Comparison of ENCODE assay signal across 9 cellular contexts in the genomic region with DNA sequence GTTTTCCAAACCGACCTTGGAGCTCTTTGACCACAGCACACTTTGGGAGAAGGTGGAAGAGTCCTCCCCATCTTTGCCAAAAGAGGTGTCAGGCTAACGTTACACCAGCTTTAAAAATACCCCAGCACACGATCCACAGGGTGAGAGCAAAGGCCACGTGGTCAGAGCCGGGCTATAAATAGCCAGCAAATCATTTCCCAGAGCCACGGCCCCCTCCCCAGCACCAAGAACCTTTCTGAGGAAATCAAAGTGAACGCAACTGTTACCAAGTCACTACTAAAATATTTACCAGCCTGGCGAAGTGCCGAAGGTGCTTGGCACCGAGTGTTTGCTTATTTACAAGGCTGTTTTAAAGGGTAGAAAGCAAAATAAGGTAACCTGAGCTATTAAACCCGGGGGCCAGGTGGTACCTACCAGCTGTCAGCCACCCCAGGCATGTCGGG.
DNase-seq lines count a peak whose midpoint lies in the region; ATAC-seq and TF ChIP-seq lines count a peak whose summit lies in the region.
"Had no signal": no experiment of that assay in that cellular context is flagged by ENCODE, and none has a peak within 500 bp of the region (broad histone marks: within the 10 kb centered on the region; RNA-seq: fewer than 3 reads in every experiment).

No MANE protein-coding gene starts in this region.

- no peaks in the 10 kb centered on the region for H3K9me3 Mint-ChIP-seq in stimulated activated naive B cell treated with anti-CD40 and anti-IgM and Interleukin-4, amounts not matched to agents 10 μg/mL and 1 μg/mL and 100 μg/mL, for 72 hours

- H3K27ac Mint-ChIP-seq in stimulated activated naive B cell treated with anti-CD40 and anti-IgM and Interleukin-4, amounts not matched to agents 10 μg/mL and 1 μg/mL and 100 μg/mL, for 72 hours, result no peak overlapping the region

- H3K27me3 Mint-ChIP-seq in stimulated activated naive B cell treated with anti-CD40 and anti-IgM and Interleukin-4, amounts not matched to agents 10 μg/mL and 1 μg/mL and 100 μg/mL, for 72 hours, result peaks cover 4 to 17% of the 10 kb centered on the region in 2 donors

- no peaks in the 10 kb centered on the region for H3K36me3 Mint-ChIP-seq in stimulated activated naive B cell treated with anti-CD40 and anti-IgM and Interleukin-4, amounts not matched to agents 10 μg/mL and 1 μg/mL and 100 μg/mL, for 72 hours

- no peak for ATAC-seq in stimulated activated naive B cell treated with anti-CD40 and anti-IgM and Interleukin-4, amounts not matched to agents 10 μg/mL and 1 μg/mL and 100 μg/mL, for 72 hours (replicated peaks)
- ATAC-seq in HG02623 (IDR thresholded peaks at IDR 0.05; ENCODE audit: unreplicated experiment) (no peak), HG03097 (IDR thresholded peaks at IDR 0.05; ENCODE audit: low FRiP score, unreplicated experiment) (no peak), HG02610 (IDR thresholded peaks at IDR 0.05; ENCODE audit: unreplicated experiment) (no peak)

- no peak overlapping the region for H3K4me3 Mint-ChIP-seq in stimulated activated naive B cell treated with anti-CD40 and anti-IgM and Interleukin-4, amounts not matched to agents 10 μg/mL and 1 μg/mL and 100 μg/mL, for 72 hours

- no peak for TF ChIP-seq CTCF in fibroblast of mammary gland (conservative IDR thresholded peaks at IDR 0.05; ENCODE audit: control insufficient read depth, insufficient read depth, low read depth, low read length)

- no peak overlapping the region for H3K4me3 ChIP-seq in fibroblast of mammary gland (ENCODE audit: control insufficient read depth, low read depth, low read length)

- DNase-seq in GM04504 (ENCODE audit: low read depth), result peak; percentile 3
- DNase-seq in NCI-H460 (ENCODE audit: extremely low read depth, low read depth), result peak; percentile 36
- DNase-seq in fibroblast of mammary gland (ENCODE audit: low read depth), result peak; percentile 36
- DNase-seq in renal cortical epithelial cell (ENCODE audit: low read depth), result peak; percentile 88
- no peak for DNase-seq in stimulated activated naive B cell treated with anti-CD40 and anti-IgM and Interleukin-4, amounts not matched to agents 10 μg/mL and 1 μg/mL and 100 μg/mL, for 72 hours
- DNase-seq: activated naive CD4-positive, alpha-beta T cell treated with Interleukin-2 at 50 U/mL for 16 hours had no signal

- H3K4me1 Mint-ChIP-seq in stimulated activated naive B cell treated with anti-CD40 and anti-IgM and Interleukin-4, amounts not matched to agents 10 μg/mL and 1 μg/mL and 100 μg/mL, for 72 hours, result no peaks in the 10 kb centered on the region
